In the genomic region with DNA sequence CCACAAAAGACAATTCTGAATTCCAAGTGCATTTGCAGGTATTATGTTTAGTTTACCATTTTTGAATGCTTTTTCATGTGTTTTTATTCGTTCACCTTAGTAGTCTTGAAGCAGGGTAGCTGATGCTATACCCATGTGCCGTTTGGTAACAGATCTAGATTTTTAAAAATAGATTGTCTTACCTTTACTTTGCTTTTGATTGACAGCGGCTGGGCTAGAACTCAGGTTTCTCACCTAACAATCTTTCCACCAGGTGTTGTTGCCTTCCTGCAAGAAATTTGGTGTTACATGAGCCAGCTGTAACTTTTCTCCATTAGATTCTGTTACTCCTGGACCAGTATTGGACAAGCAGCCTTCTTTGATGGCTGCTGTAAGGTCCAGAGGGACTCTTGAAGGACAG, we compare ENCODE assay signal across 12 cellular contexts. TPM values are rescaled to one million over a fixed set of nuclear protein-coding genes. Genes with fewer than 3 reads are reported as not detected.
A peak's percentile ranks its signal among the peaks of the same experiment; 100 is the strongest.
DNase-seq lines count a peak whose midpoint lies in the region; ATAC-seq, FAIRE-seq and TF ChIP-seq lines count a peak whose summit lies in the region.
"Had no signal": no experiment of that assay in that cellular context is flagged by ENCODE, and none has a peak within 500 bp of the region (broad histone marks: within the 10 kb centered on the region; RNA-seq: fewer than 3 reads in every experiment).

No MANE protein-coding gene starts in this region.

- TF ChIP-seq RAD21 in HepG2 (CRISPR knock-in tag; IDR thresholded peaks at IDR 0.05), result no peak

- peaks cover 45% of the 10 kb centered on the region for H3K79me2 ChIP-seq in HepG2 (ENCODE audit: insufficient read depth, low read length)

- peak overlapping the region; percentile 18 for H3K4me3 Mint-ChIP-seq in activated CD4-positive, alpha-beta memory T cell treated with anti-CD3 and anti-CD28 coated beads for 36 hours

- peaks cover 62% of the 10 kb centered on the region for H3K4me1 Mint-ChIP-seq in activated CD4-positive, alpha-beta memory T cell treated with anti-CD3 and anti-CD28 coated beads for 36 hours (ENCODE audit: low read depth)

- in situ Hi-C loops in HepG2 (cut with HindIII; ENCODE audit: extremely low pct_ligation_motif_present, low pct_unique_long_range_greater_than_20kb), result no loop called here

- peaks cover 51 to 71% of the 10 kb centered on the region in 2 experiments for H3K36me3 ChIP-seq in HepG2 (replicated peaks in 1 of 2; ENCODE audit: control insufficient read depth in 1 of 2, insufficient read depth in 2 of 2, low read length in 2 of 2)
- peaks cover 6 to 67% (median 36%) of the 10 kb centered on the region in 4 donors for H3K36me3 ChIP-seq in right lobe of liver
- peaks cover 72% of the 10 kb centered on the region for H3K36me3 ChIP-seq in iPS-18a (ENCODE audit: control insufficient read depth, low read depth, low read length)

- CTCF ChIA-PET in HepG2 (lab: Yijun Ruan, JAX; ENCODE audit: low intra/inter-chr PET ratio, low total read pairs), result no interaction called here
- CTCF ChIA-PET in activated CD4-positive, alpha-beta memory T cell treated with anti-CD3 and anti-CD28 coated beads for 36 hours (lab: Charles Lee), result interaction anchor here (0.6 to 2.6 kb wide), 4 partner anchors 8 to 80 kb away, joined by 4 to 15 read pairs (median 6); no protein-coding TSS in a partner anchor

- H3K9ac ChIP-seq in HepG2 (ENCODE audit: insufficient read depth, low read depth, low read length), result peak overlapping the region; percentile 12; the same call in 1 of the 2 replicates
- no peak overlapping the region for H3K9ac ChIP-seq in iPS-18a (ENCODE audit: low read length)

- H3K4me2 ChIP-seq in HepG2 (ENCODE audit: low read depth, low read length), result peak overlapping the region; percentile 81

- DNase-seq in HepG2 (ENCODE audit: low spot score) (no peak), right lobe of liver (no peak), GM12892 (ENCODE audit: insufficient read length) (no peak)
- DNase-seq in activated CD4-positive, alpha-beta memory T cell treated with anti-CD3 and anti-CD28 coated beads for 36 hours, result no peak
- DNase-seq: activated B cell treated with CpG ODN at 0.5 μM for 24 hours, anterior cingulate cortex had no signal

- intact Hi-C loops in HepG2 (cut with micrococcal nuclease; ENCODE audit: unreplicated experiment) (loop anchor here (5.0 kb wide), 1 partner anchor 57 kb away; the partner anchor contains the start of genes CCDC47 and DDX42), right lobe of liver (cut with DNase I) (no loop called here)
- intact Hi-C loops in activated CD4-positive, alpha-beta memory T cell treated with anti-CD3 and anti-CD28 coated beads for 36 hours (cut with micrococcal nuclease), result loop anchor here (5.0 kb wide), 1 partner anchor 207 kb away; the partner anchor contains the start of gene MAP3K3

- H3K27me3 ChIP-seq in HepG2 (ENCODE audit: control insufficient read depth in 1 of 2, insufficient read depth in 2 of 2, low read length in 2 of 2) (no peaks in the 10 kb centered on the region; a peak in 1 of 5 replicates), right lobe of liver (no peaks in the 10 kb centered on the region), iPS-18a (ENCODE audit: control insufficient read depth, insufficient read depth, low read length) (no peaks in the 10 kb centered on the region)
- H3K27me3 ChIP-seq: suprapubic skin had no signal

- H3K9me3 ChIP-seq in HepG2 (ENCODE audit: low read length) (no peaks in the 10 kb centered on the region), right lobe of liver (no peaks in the 10 kb centered on the region), iPS-18a (ENCODE audit: control insufficient read depth, low read depth, low read length) (no peaks in the 10 kb centered on the region)
- H3K9me3 ChIP-seq: suprapubic skin had no signal

- 0 out of 2 replicates have a peak, but pooled peaks cover 2% of the 10 kb centered on the region for H4K20me1 ChIP-seq in HepG2 (ENCODE audit: insufficient read depth, low read length)

- H3K36me3 Mint-ChIP-seq in activated CD4-positive, alpha-beta memory T cell treated with anti-CD3 and anti-CD28 coated beads for 36 hours, result peaks cover 67% of the 10 kb centered on the region

- no peaks in the 10 kb centered on the region for H3K27me3 Mint-ChIP-seq in activated CD4-positive, alpha-beta memory T cell treated with anti-CD3 and anti-CD28 coated beads for 36 hours
- H3K27me3 Mint-ChIP-seq: activated B cell treated with CpG ODN at 0.5 μM for 24 hours had no signal

- POLR2A ChIA-PET in HepG2 (lab: Yijun Ruan, JAX), result interaction anchor here (1.0 to 5.2 kb wide), 5 partner anchors 11 to 56 kb away, joined by 4 to 37 read pairs (median 10); partner anchors contain the start of genes CCDC47 and DDX42
- POLR2A ChIA-PET in activated CD4-positive, alpha-beta memory T cell treated with anti-CD3 and anti-CD28 coated beads for 36 hours (lab: Charles Lee), result interaction anchor here (1.1 to 4.5 kb wide), 6 partner anchors 10 to 128 kb away, joined by 4 to 29 read pairs (median 5); partner anchors contain the start of genes CCDC47, DDX42, LIMD2 and SMARCD2

- no TSS peak for BruUV-seq in HepG2 (replicated peaks; lab: Mats Ljungman, UMichigan)

- TF ChIP-seq POLR2A in HepG2 (IDR thresholded peaks at IDR 0.05; ENCODE audit: insufficient read depth in 1 of 2, low read depth in 2 of 2, low read length in 2 of 2) (no peak), right lobe of liver (IDR thresholded peaks at IDR 0.05) (no peak), GM12892 (IDR thresholded peaks at IDR 0.05; ENCODE audit: low read depth, low read length) (no peak)

- H3K4me3 ChIP-seq in HepG2 (replicated peaks in 1 of 3; ENCODE audit: insufficient read depth in 1 of 3, low read depth in 2 of 3, low read length in 3 of 3) (peak overlapping the region in 1 of 3 experiments; percentile 95; a peak in 1 of 6 replicates), right lobe of liver (no peak overlapping the region), iPS-18a (ENCODE audit: low read length) (peak overlapping the region; percentile 97)

- peaks cover 31% of the 10 kb centered on the region for H3K4me1 ChIP-seq in HepG2 (ENCODE audit: insufficient read depth, low read length)
- peaks cover 0 to 24% (median 5%) of the 10 kb centered on the region in 4 donors for H3K4me1 ChIP-seq in right lobe of liver
- peaks cover 4% of the 10 kb centered on the region for H3K4me1 ChIP-seq in iPS-18a (ENCODE audit: control insufficient read depth, low read depth, low read length)

- ATAC-seq in HepG2 (no peak), right lobe of liver (no peak), GM18511 (IDR thresholded peaks at IDR 0.05; ENCODE audit: unreplicated experiment) (no peak), HG02763 (IDR thresholded peaks at IDR 0.05; ENCODE audit: unreplicated experiment) (no peak), GM18858 (IDR thresholded peaks at IDR 0.05; ENCODE audit: unreplicated experiment) (no peak)

- H3K9me3 Mint-ChIP-seq in activated CD4-positive, alpha-beta memory T cell treated with anti-CD3 and anti-CD28 coated beads for 36 hours, result no peaks in the 10 kb centered on the region
- H3K9me3 Mint-ChIP-seq: activated B cell treated with CpG ODN at 0.5 μM for 24 hours had no signal

- no peak overlapping the region for H2AFZ ChIP-seq in HepG2 (ENCODE audit: low read length)

- TF ChIP-seq EP300 in HepG2 (IDR thresholded peaks at IDR 0.05; ENCODE audit: low read depth in 2 of 2, low read length in 2 of 2) (no peak), HepG2 (CRISPR knock-in tag; IDR thresholded peaks at IDR 0.05; ENCODE audit: borderline replicate concordance) (no peak)

- peak; percentile 21 for FAIRE-seq in HepG2 (lab: Jason Lieb, UNC)
- FAIRE-seq in GM12892 (lab: Jason Lieb, UNC), result no peak

- H3K27ac Mint-ChIP-seq in activated CD4-positive, alpha-beta memory T cell treated with anti-CD3 and anti-CD28 coated beads for 36 hours, result no peak overlapping the region

- WGBS in HepG2 (ENCODE audit: low lambda C conversion rate), result 95% methylated on average over 3 of the region's 3 CpGs
- WGBS in right lobe of liver (ENCODE audit: insufficient coverage, low coverage, low lambda C conversion rate, missing lambda C conversion rate), result 89% methylated on average over 3 of the region's 3 CpGs

- no peak overlapping the region for H3K27ac ChIP-seq in HepG2 (ENCODE audit: extremely low read length, insufficient read depth, low read length)
- no peak overlapping the region for H3K27ac ChIP-seq in right lobe of liver
- no peak overlapping the region for H3K27ac ChIP-seq in iPS-18a (ENCODE audit: low read length)
- H3K27ac ChIP-seq: suprapubic skin had no signal

- no peak for TF ChIP-seq CTCF in HepG2 (CRISPR knock-in tag; IDR thresholded peaks at IDR 0.05)
- TF ChIP-seq CTCF in right lobe of liver (IDR thresholded peaks at IDR 0.05), result no peak

RNA-seq across cellular contexts. Expression of gene FTSJ3, which starts 1.5 kb away (rescaled TPM):
- total RNA-seq in HepG2 (2016; rRNA removed; fragmentation: Illumina TruSeq; extraction: Trizol) (55.8 and 64.2 TPM in 2 replicates), right lobe of liver (10 to 100 TPM; 12.9 to 25.9 (median 19.0) TPM)
- total RNA-seq in HepG2 (2016; cell fraction: cytosol; rRNA removed; fragmentation: Illumina TruSeq; extraction: Trizol; ENCODE audit: low read depth), result 10.7 and 13.3 TPM in 2 replicates
- 51.6 and 62.8 TPM in 2 replicates for total RNA-seq in HepG2 (2016; cell fraction: insoluble cytoplasmic fraction; rRNA removed; fragmentation: Illumina TruSeq; extraction: Trizol)
- 14.6 and 17.3 TPM in 2 replicates for total RNA-seq in HepG2 (2016; cell fraction: membrane; rRNA removed; fragmentation: Illumina TruSeq; extraction: Trizol)
- total RNA-seq in HepG2 (2016; cell fraction: nucleus; rRNA removed; fragmentation: Illumina TruSeq; extraction: Trizol), result 57.2 and 58.7 TPM in 2 replicates
- 26.0 and 33.3 TPM in 2 replicates for polyA plus RNA-seq in HepG2 (2011; rRNA removed)
- polyA plus RNA-seq in HepG2 (2011; cell fraction: cytosol; rRNA removed), result 34.7 and 35.1 TPM in 2 replicates
- 50.8 and 55.2 TPM in 2 replicates for polyA plus RNA-seq in HepG2 (2011; cell fraction: nucleus; rRNA removed)
- 29.8 and 30.3 TPM in 2 replicates for polyA plus RNA-seq in HepG2 (2012)
- polyA plus RNA-seq in HepG2 (2016; cell fraction: cytosol; fragmentation: Illumina TruSeq; extraction: Trizol; ENCODE audit: low read depth), result 4.3 and 4.9 TPM in 2 replicates
- 43.6 and 49.4 TPM in 2 replicates for polyA plus RNA-seq in HepG2 (2016; cell fraction: insoluble cytoplasmic fraction; fragmentation: Illumina TruSeq; extraction: Trizol; ENCODE audit: low read depth)
- 6.8 and 10.2 TPM in 2 replicates for polyA plus RNA-seq in HepG2 (2016; cell fraction: membrane; fragmentation: Illumina TruSeq; extraction: Trizol; ENCODE audit: low read depth)
- 88.3 and 89.9 TPM in 2 replicates for polyA plus RNA-seq in HepG2 (2016; cell fraction: nucleus; fragmentation: Illumina TruSeq; extraction: Trizol; ENCODE audit: insufficient read depth, low read depth)
- 56.8 and 112 TPM in 2 replicates for polyA minus RNA-seq in HepG2 (2011; rRNA and poly(A)+ RNA removed; ENCODE audit: low replicate concordance)
- 19.9 and 23.5 TPM in 2 replicates for polyA minus RNA-seq in HepG2 (2011; cell fraction: cytosol; rRNA and poly(A)+ RNA removed)
- polyA minus RNA-seq in HepG2 (2011; cell fraction: nucleus; rRNA and poly(A)+ RNA removed), result 74.9 and 77.7 TPM in 2 replicates
- total RNA-seq in activated CD4-positive, alpha-beta memory T cell treated with anti-CD3 and anti-CD28 coated beads for 36 hours, result 10 to 100 TPM; 41.5 to 42.8 TPM
- 27.1 TPM for polyA plus RNA-seq in GM12892 (2012; ENCODE audit: missing spikeins)

RNA-seq across cellular contexts. Expression of gene PSMC5, which starts 1.7 kb away (rescaled TPM):
- total RNA-seq in HepG2 (2016; rRNA removed; fragmentation: Illumina TruSeq; extraction: Trizol), result 35.3 and 81.4 TPM in 2 replicates
- 26.4 and 26.8 TPM in 2 replicates for total RNA-seq in HepG2 (2016; cell fraction: cytosol; rRNA removed; fragmentation: Illumina TruSeq; extraction: Trizol; ENCODE audit: low read depth)
- 36.7 and 82.1 TPM in 2 replicates for total RNA-seq in HepG2 (2016; cell fraction: insoluble cytoplasmic fraction; rRNA removed; fragmentation: Illumina TruSeq; extraction: Trizol)
- 47.6 and 57.8 TPM in 2 replicates for total RNA-seq in HepG2 (2016; cell fraction: membrane; rRNA removed; fragmentation: Illumina TruSeq; extraction: Trizol)
- 44.2 and 45.4 TPM in 2 replicates for total RNA-seq in HepG2 (2016; cell fraction: nucleus; rRNA removed; fragmentation: Illumina TruSeq; extraction: Trizol)
- polyA plus RNA-seq in HepG2 (2011; rRNA removed), result 109 and 128 TPM in 2 replicates
- polyA plus RNA-seq in HepG2 (2011; cell fraction: cytosol; rRNA removed), result 161 and 185 TPM in 2 replicates
- 101 and 112 TPM in 2 replicates for polyA plus RNA-seq in HepG2 (2011; cell fraction: nucleus; rRNA removed)
- polyA plus RNA-seq in HepG2 (2012), result 105 and 121 TPM in 2 replicates
- polyA plus RNA-seq in HepG2 (2016; cell fraction: cytosol; fragmentation: Illumina TruSeq; extraction: Trizol; ENCODE audit: low read depth), result 73.3 and 91.2 TPM in 2 replicates
- polyA plus RNA-seq in HepG2 (2016; cell fraction: insoluble cytoplasmic fraction; fragmentation: Illumina TruSeq; extraction: Trizol; ENCODE audit: low read depth), result 308 and 321 TPM in 2 replicates
- 94.9 and 101 TPM in 2 replicates for polyA plus RNA-seq in HepG2 (2016; cell fraction: membrane; fragmentation: Illumina TruSeq; extraction: Trizol; ENCODE audit: low read depth)
- 157 and 164 TPM in 2 replicates for polyA plus RNA-seq in HepG2 (2016; cell fraction: nucleus; fragmentation: Illumina TruSeq; extraction: Trizol; ENCODE audit: insufficient read depth, low read depth)
- 77.4 and 190 TPM in 2 replicates for polyA minus RNA-seq in HepG2 (2011; rRNA and poly(A)+ RNA removed; ENCODE audit: low replicate concordance)
- polyA minus RNA-seq in HepG2 (2011; cell fraction: cytosol; rRNA and poly(A)+ RNA removed), result 66.7 and 67.7 TPM in 2 replicates
- polyA minus RNA-seq in HepG2 (2011; cell fraction: nucleus; rRNA and poly(A)+ RNA removed), result 86.9 and 103 TPM in 2 replicates
- 10 to 100 TPM; 52.7 to 70.9 (median 66.5) TPM for total RNA-seq in right lobe of liver
- 100 to 1,000 TPM; 165 to 171 TPM for total RNA-seq in activated CD4-positive, alpha-beta memory T cell treated with anti-CD3 and anti-CD28 coated beads for 36 hours
- polyA plus RNA-seq in GM12892 (2012; ENCODE audit: missing spikeins), result 119 TPM

RNA-seq across cellular contexts. Expression of gene SMARCD2, which starts 13.5 kb away (rescaled TPM):
- 139 and 150 TPM in 2 replicates for total RNA-seq in HepG2 (2016; rRNA removed; fragmentation: Illumina TruSeq; extraction: Trizol)
- total RNA-seq in HepG2 (2016; cell fraction: cytosol; rRNA removed; fragmentation: Illumina TruSeq; extraction: Trizol; ENCODE audit: low read depth), result 76.2 and 86.8 TPM in 2 replicates
- 128 and 151 TPM in 2 replicates for total RNA-seq in HepG2 (2016; cell fraction: insoluble cytoplasmic fraction; rRNA removed; fragmentation: Illumina TruSeq; extraction: Trizol)
- 149 and 160 TPM in 2 replicates for total RNA-seq in HepG2 (2016; cell fraction: membrane; rRNA removed; fragmentation: Illumina TruSeq; extraction: Trizol)
- total RNA-seq in HepG2 (2016; cell fraction: nucleus; rRNA removed; fragmentation: Illumina TruSeq; extraction: Trizol), result 82.7 and 98.0 TPM in 2 replicates
- polyA plus RNA-seq in HepG2 (2011; rRNA removed), result 122 and 128 TPM in 2 replicates
- polyA plus RNA-seq in HepG2 (2011; cell fraction: cytosol; rRNA removed), result 72.8 and 84.6 TPM in 2 replicates
- polyA plus RNA-seq in HepG2 (2011; cell fraction: nucleus; rRNA removed), result 173 and 200 TPM in 2 replicates
- 63.6 and 77.3 TPM in 2 replicates for polyA plus RNA-seq in HepG2 (2012)
- polyA plus RNA-seq in HepG2 (2016; cell fraction: cytosol; fragmentation: Illumina TruSeq; extraction: Trizol; ENCODE audit: low read depth), result 73.5 and 77.2 TPM in 2 replicates
- polyA plus RNA-seq in HepG2 (2016; cell fraction: insoluble cytoplasmic fraction; fragmentation: Illumina TruSeq; extraction: Trizol; ENCODE audit: low read depth), result 117 and 129 TPM in 2 replicates
- polyA plus RNA-seq in HepG2 (2016; cell fraction: membrane; fragmentation: Illumina TruSeq; extraction: Trizol; ENCODE audit: low read depth), result 114 and 124 TPM in 2 replicates
- 136 and 143 TPM in 2 replicates for polyA plus RNA-seq in HepG2 (2016; cell fraction: nucleus; fragmentation: Illumina TruSeq; extraction: Trizol; ENCODE audit: insufficient read depth, low read depth)
- 89.3 and 195 TPM in 2 replicates for polyA minus RNA-seq in HepG2 (2011; rRNA and poly(A)+ RNA removed; ENCODE audit: low replicate concordance)
- polyA minus RNA-seq in HepG2 (2011; cell fraction: cytosol; rRNA and poly(A)+ RNA removed), result 47.2 and 51.1 TPM in 2 replicates
- polyA minus RNA-seq in HepG2 (2011; cell fraction: nucleus; rRNA and poly(A)+ RNA removed), result 79.8 and 97.2 TPM in 2 replicates
- total RNA-seq in right lobe of liver, result 10 to 100 TPM; 23.8 to 94.5 (median 59.5) TPM
- 100 to 1,000 TPM; 109 to 111 TPM for total RNA-seq in activated CD4-positive, alpha-beta memory T cell treated with anti-CD3 and anti-CD28 coated beads for 36 hours
- 47.5 TPM for polyA plus RNA-seq in GM12892 (2012; ENCODE audit: missing spikeins)

RNA-seq across cellular contexts. Expression of gene CSH2, which starts 44.5 kb away (rescaled TPM):
- total RNA-seq in HepG2 (2016; rRNA removed; fragmentation: Illumina TruSeq; extraction: Trizol), result not detected in 2 replicates
- not detected in 2 replicates for total RNA-seq in HepG2 (2016; cell fraction: cytosol; rRNA removed; fragmentation: Illumina TruSeq; extraction: Trizol; ENCODE audit: low read depth)
- not detected in 2 replicates for total RNA-seq in HepG2 (2016; cell fraction: insoluble cytoplasmic fraction; rRNA removed; fragmentation: Illumina TruSeq; extraction: Trizol)
- total RNA-seq in HepG2 (2016; cell fraction: membrane; rRNA removed; fragmentation: Illumina TruSeq; extraction: Trizol), result not detected in 2 replicates
- not detected in 2 replicates for total RNA-seq in HepG2 (2016; cell fraction: nucleus; rRNA removed; fragmentation: Illumina TruSeq; extraction: Trizol)
- polyA plus RNA-seq in HepG2 (2011; rRNA removed), result not detected in 2 replicates
- polyA plus RNA-seq in HepG2 (2011; cell fraction: cytosol; rRNA removed), result not detected in 2 replicates
- polyA plus RNA-seq in HepG2 (2011; cell fraction: nucleus; rRNA removed), result not detected in 2 replicates
- polyA plus RNA-seq in HepG2 (2012), result not detected in 2 replicates
- polyA plus RNA-seq in HepG2 (2016; cell fraction: cytosol; fragmentation: Illumina TruSeq; extraction: Trizol; ENCODE audit: low read depth), result not detected in 2 replicates
- polyA plus RNA-seq in HepG2 (2016; cell fraction: insoluble cytoplasmic fraction; fragmentation: Illumina TruSeq; extraction: Trizol; ENCODE audit: low read depth), result not detected in 2 replicates
- not detected in 2 replicates for polyA plus RNA-seq in HepG2 (2016; cell fraction: membrane; fragmentation: Illumina TruSeq; extraction: Trizol; ENCODE audit: low read depth)
- polyA plus RNA-seq in HepG2 (2016; cell fraction: nucleus; fragmentation: Illumina TruSeq; extraction: Trizol; ENCODE audit: insufficient read depth, low read depth), result not detected in 2 replicates
- not detected in 2 replicates for polyA minus RNA-seq in HepG2 (2011; rRNA and poly(A)+ RNA removed; ENCODE audit: low replicate concordance)
- polyA minus RNA-seq in HepG2 (2011; cell fraction: cytosol; rRNA and poly(A)+ RNA removed), result not detected in 2 replicates
- polyA minus RNA-seq in HepG2 (2011; cell fraction: nucleus; rRNA and poly(A)+ RNA removed), result not detected in 2 replicates
- total RNA-seq in right lobe of liver, result not detected
- not detected for total RNA-seq in activated CD4-positive, alpha-beta memory T cell treated with anti-CD3 and anti-CD28 coated beads for 36 hours
- not detected for polyA plus RNA-seq in GM12892 (2012; ENCODE audit: missing spikeins)
- total RNA-seq: activated B cell treated with CpG ODN at 0.5 μM for 24 hours, lung microvascular endothelial cell, suprapubic skin had no signal

RNA-seq across cellular contexts. Expression of gene GH2, which starts 52.8 kb away (rescaled TPM):
- total RNA-seq in HepG2 (2016; rRNA removed; fragmentation: Illumina TruSeq; extraction: Trizol), result not detected in 2 replicates
- total RNA-seq in HepG2 (2016; cell fraction: cytosol; rRNA removed; fragmentation: Illumina TruSeq; extraction: Trizol; ENCODE audit: low read depth), result not detected in 2 replicates
- total RNA-seq in HepG2 (2016; cell fraction: insoluble cytoplasmic fraction; rRNA removed; fragmentation: Illumina TruSeq; extraction: Trizol), result not detected in 2 replicates
- total RNA-seq in HepG2 (2016; cell fraction: membrane; rRNA removed; fragmentation: Illumina TruSeq; extraction: Trizol), result not detected in 2 replicates
- not detected in 2 replicates for total RNA-seq in HepG2 (2016; cell fraction: nucleus; rRNA removed; fragmentation: Illumina TruSeq; extraction: Trizol)
- polyA plus RNA-seq in HepG2 (2011; rRNA removed), result not detected in 2 replicates
- not detected in 2 replicates for polyA plus RNA-seq in HepG2 (2011; cell fraction: cytosol; rRNA removed)
- not detected in 2 replicates for polyA plus RNA-seq in HepG2 (2011; cell fraction: nucleus; rRNA removed)
- not detected in 2 replicates for polyA plus RNA-seq in HepG2 (2012)
- polyA plus RNA-seq in HepG2 (2016; cell fraction: cytosol; fragmentation: Illumina TruSeq; extraction: Trizol; ENCODE audit: low read depth), result not detected in 2 replicates
- polyA plus RNA-seq in HepG2 (2016; cell fraction: insoluble cytoplasmic fraction; fragmentation: Illumina TruSeq; extraction: Trizol; ENCODE audit: low read depth), result not detected in 2 replicates
- not detected in 2 replicates for polyA plus RNA-seq in HepG2 (2016; cell fraction: membrane; fragmentation: Illumina TruSeq; extraction: Trizol; ENCODE audit: low read depth)
- polyA plus RNA-seq in HepG2 (2016; cell fraction: nucleus; fragmentation: Illumina TruSeq; extraction: Trizol; ENCODE audit: insufficient read depth, low read depth), result not detected in 2 replicates
- not detected in 2 replicates for polyA minus RNA-seq in HepG2 (2011; rRNA and poly(A)+ RNA removed; ENCODE audit: low replicate concordance)
- polyA minus RNA-seq in HepG2 (2011; cell fraction: cytosol; rRNA and poly(A)+ RNA removed), result not detected in 2 replicates
- not detected in 2 replicates for polyA minus RNA-seq in HepG2 (2011; cell fraction: nucleus; rRNA and poly(A)+ RNA removed)
- not detected for total RNA-seq in right lobe of liver
- not detected for total RNA-seq in activated CD4-positive, alpha-beta memory T cell treated with anti-CD3 and anti-CD28 coated beads for 36 hours
- polyA plus RNA-seq in GM12892 (2012; ENCODE audit: missing spikeins), result not detected
- total RNA-seq: activated B cell treated with CpG ODN at 0.5 μM for 24 hours, lung microvascular endothelial cell, suprapubic skin had no signal

Comparison
In these comparisons a context has a peak if more than half of its experiments do, and no peak if none do; other contexts are left out.
1. intact Hi-C loops: an anchor here in HepG2 (5.0 kb wide) and activated CD4-positive, alpha-beta memory T cell treated with anti-CD3 and anti-CD28 coated beads for 36 hours (5.0 kb wide); none called in right lobe of liver.